Comparison of ENCODE assay signal across 22 cellular contexts in genomic region chr9:34741628-34742027, GRCh38.
DNase-seq lines count a peak whose midpoint lies in the region; ATAC-seq and TF ChIP-seq lines count a peak whose summit lies in the region.
"Had no signal": no experiment of that assay in that cellular context is flagged by ENCODE, and none has a peak within 500 bp of the region (broad histone marks: within the 10 kb centered on the region; RNA-seq: fewer than 3 reads in every experiment).

No MANE protein-coding gene starts in this region.

- no peaks in the 10 kb centered on the region for H3K27me3 ChIP-seq in adipocyte (replicated peaks; ENCODE audit: control insufficient read depth, insufficient read depth, low read length)
- H3K27me3 ChIP-seq: cardiac muscle cell, left lung had no signal

- H3K9ac ChIP-seq in adipocyte (ENCODE audit: low read length): no peak overlapping the region

- no peak for TF ChIP-seq CTCF in GM20000 (IDR thresholded peaks at IDR 0.05; ENCODE audit: extremely low read depth, missing control alignments)

- no peak for ATAC-seq in stimulated activated naive CD8-positive, alpha-beta T cell treated with anti-CD3 and anti-CD28 coated beads, Interleukin-15, amount 100 ng/mL, for 72 hours
- no peak for ATAC-seq in stimulated activated naive CD8-positive, alpha-beta T cell treated with anti-CD3 and anti-CD28 coated beads, Interleukin-15, Interleukin-2, amounts not matched to agents 100 U/mL and 50 U/mL, for 24 hours
- no peak for ATAC-seq in GM18858 (IDR thresholded peaks at IDR 0.05; ENCODE audit: unreplicated experiment)
- ATAC-seq: activated T-cell treated with anti-CD3 and anti-CD28 coated beads, Interleukin-2, amount 50 U/mL, for 4 hours; left lung; naive thymus-derived CD4-positive, alpha-beta T cell; upper lobe of right lung had no signal

- H3K27ac Mint-ChIP-seq in stimulated activated naive CD8-positive, alpha-beta T cell treated with anti-CD3 and anti-CD28 coated beads, Interleukin-15, amount 100 ng/mL, for 72 hours: peak overlapping the region; percentile 83 to 88
- H3K27ac Mint-ChIP-seq: activated naive CD4-positive, alpha-beta T cell treated with anti-CD3 and anti-CD28 coated beads for 36 hours; dendritic cell treated with granulocyte-macrophage colony-stimulating factor and Interleukin-4, amounts not matched to agents 40 ng/mL and 50 ng/mL, for 4 days; H9; IgD-negative memory B cell; naive thymus-derived CD4-positive, alpha-beta T cell had no signal

- DNase-seq in stimulated activated naive CD8-positive, alpha-beta T cell treated with anti-CD3 and anti-CD28 coated beads, Interleukin-15, amount 100 ng/mL, for 72 hours: no peak
- DNase-seq in stimulated activated naive CD8-positive, alpha-beta T cell treated with anti-CD3 and anti-CD28 coated beads, Interleukin-15, Interleukin-2, amounts not matched to agents 100 U/mL and 50 U/mL, for 24 hours: no peak
- peak; percentile 50 for DNase-seq in NCI-H510A treated with DMSO at 0.1 percent for 48 hours (lab: John Stamatoyannopoulos, UW)
- DNase-seq in adipocyte (ENCODE audit: low read depth): peak; percentile 10
- no peak for DNase-seq in NCI-H2081 treated with DMSO at 0.1 percent for 48 hours (lab: John Stamatoyannopoulos, UW)
- no peak for DNase-seq in D341Med (ENCODE audit: low spot score)
- DNase-seq in GM20000 (ENCODE audit: low spot score): no peak
- DNase-seq: activated CD4-positive, CD25-positive, alpha-beta regulatory T cell treated with anti-CD3 and anti-CD28 coated beads, Interleukin-2, amount 50 U/mL, for 72 hours; activated CD8-positive, alpha-beta memory T cell treated with anti-CD3 and anti-CD28 coated beads for 24 hours; activated naive CD4-positive, alpha-beta T cell treated with anti-CD3 and anti-CD28 coated beads for 36 hours; activated T-cell treated with anti-CD3 and anti-CD28 coated beads, Interleukin-2, amount 50 U/mL, for 4 hours; amygdala; H9; left lung; naive thymus-derived CD4-positive, alpha-beta T cell; NCI-H1694 treated with DMSO at 0.1 percent for 48 hours; upper lobe of right lung had no signal

- H3K4me3 Mint-ChIP-seq in stimulated activated naive CD8-positive, alpha-beta T cell treated with anti-CD3 and anti-CD28 coated beads, Interleukin-15, amount 100 ng/mL, for 72 hours: peak overlapping the region in 1 of 2 donors; percentile 41
- H3K4me3 Mint-ChIP-seq: activated naive CD4-positive, alpha-beta T cell treated with anti-CD3 and anti-CD28 coated beads for 36 hours; activated T-cell treated with anti-CD3 and anti-CD28 coated beads, Interleukin-2, amount 50 U/mL, for 4 hours; CD14-positive monocyte; dendritic cell treated with granulocyte-macrophage colony-stimulating factor and Interleukin-4, amounts not matched to agents 40 ng/mL and 50 ng/mL, for 4 days; H9; IgD-negative memory B cell; naive thymus-derived CD4-positive, alpha-beta T cell had no signal

- H3K4me3 ChIP-seq in adipocyte (ENCODE audit: low read length): no peak overlapping the region
- H3K4me3 ChIP-seq: cardiac muscle cell, left lung, upper lobe of right lung had no signal

- no peaks in the 10 kb centered on the region for H3K36me3 ChIP-seq in adipocyte (ENCODE audit: control insufficient read depth, insufficient read depth, low read length, severe bottlenecking)
- H3K36me3 ChIP-seq: cardiac muscle cell, left lung, upper lobe of right lung had no signal

- H3K27me3 Mint-ChIP-seq in stimulated activated naive CD8-positive, alpha-beta T cell treated with anti-CD3 and anti-CD28 coated beads, Interleukin-15, amount 100 ng/mL, for 72 hours: peaks cover 26% of the 10 kb centered on the region

- H3K9me3 Mint-ChIP-seq in stimulated activated naive CD8-positive, alpha-beta T cell treated with anti-CD3 and anti-CD28 coated beads, Interleukin-15, amount 100 ng/mL, for 72 hours: no peaks in the 10 kb centered on the region
- H3K9me3 Mint-ChIP-seq: activated naive CD4-positive, alpha-beta T cell treated with anti-CD3 and anti-CD28 coated beads for 36 hours; activated T-cell treated with anti-CD3 and anti-CD28 coated beads, Interleukin-2, amount 50 U/mL, for 4 hours; dendritic cell treated with granulocyte-macrophage colony-stimulating factor and Interleukin-4, amounts not matched to agents 40 ng/mL and 50 ng/mL, for 4 days; IgD-negative memory B cell had no signal

- H3K9me3 ChIP-seq in adipocyte (ENCODE audit: control insufficient read depth, low read length): no peaks in the 10 kb centered on the region
- H3K9me3 ChIP-seq: left lung, upper lobe of right lung had no signal

- H3K4me1 ChIP-seq in adipocyte (ENCODE audit: control insufficient read depth, insufficient read depth, low read length): peaks cover 23% of the 10 kb centered on the region
- H3K4me1 ChIP-seq: upper lobe of right lung had no signal

- H3K4me1 Mint-ChIP-seq in stimulated activated naive CD8-positive, alpha-beta T cell treated with anti-CD3 and anti-CD28 coated beads, Interleukin-15, amount 100 ng/mL, for 72 hours: peaks cover 14% of the 10 kb centered on the region
- H3K4me1 Mint-ChIP-seq: H9, IgD-negative memory B cell had no signal

Comparison
In these comparisons a context has a peak if more than half of its experiments do, and no peak if none do; other contexts are left out.
1. DNase-seq: peak in NCI-H510A treated with DMSO at 0.1 percent for 48 hours (single experiment) and adipocyte (single experiment); none in stimulated activated naive CD8-positive, alpha-beta T cell treated with anti-CD3 and anti-CD28 coated beads, Interleukin-15, amount 100 ng/mL, for 72 hours (0 of 2), stimulated activated naive CD8-positive, alpha-beta T cell treated with anti-CD3 and anti-CD28 coated beads, Interleukin-15, Interleukin-2, amounts not matched to agents 100 U/mL and 50 U/mL, for 24 hours (single experiment), NCI-H2081 treated with DMSO at 0.1 percent for 48 hours (single experiment), D341Med (single experiment) and GM20000 (single experiment).